13 cellular contexts compared by ENCODE assay signal in the genomic region with DNA sequence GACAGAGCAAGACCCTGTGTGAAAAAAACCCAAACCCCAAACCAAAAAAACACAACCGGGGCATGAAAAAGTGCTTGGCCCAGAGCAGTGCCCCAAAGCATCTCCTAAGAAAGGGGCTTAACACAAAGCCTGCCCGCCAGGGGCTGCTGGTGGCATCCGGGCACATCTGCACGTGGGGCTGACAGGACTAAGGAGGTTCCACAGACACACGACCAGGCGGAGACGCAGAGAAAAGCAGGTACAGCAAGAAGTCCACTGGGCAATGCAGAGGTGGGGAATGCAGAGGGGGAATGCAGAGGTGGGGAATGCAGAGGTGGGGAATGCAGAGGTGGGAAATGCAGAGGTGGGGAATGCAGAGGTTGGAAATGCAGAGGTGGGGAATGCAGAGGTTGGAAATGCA.
A peak's percentile ranks its signal among the peaks of the same experiment; 100 is the strongest.
DNase-seq lines count a peak whose midpoint lies in the region; FAIRE-seq and TF ChIP-seq lines count a peak whose summit lies in the region.
"Had no signal": no experiment of that assay in that cellular context is flagged by ENCODE, and none has a peak within 500 bp of the region (broad histone marks: within the 10 kb centered on the region; RNA-seq: fewer than 3 reads in every experiment).

No MANE protein-coding gene starts in this region.

- H3K27me3 Mint-ChIP-seq in CD14-positive monocyte (ENCODE audit: low read depth in 3 of 3), result no peaks in the 10 kb centered on the region

- H3K4me3 ChIP-seq in OCI-LY7 (ENCODE audit: low read depth, low read length, poor library complexity, severe bottlenecking), result no peak overlapping the region
- no peak overlapping the region for H3K4me3 ChIP-seq in endothelial cell of umbilical vein (replicated peaks in 1 of 3; ENCODE audit: insufficient read depth in 1 of 3, low read depth in 1 of 3, low read length in 3 of 3)
- H3K4me3 ChIP-seq in neutrophil (ENCODE audit: low read depth in 1 of 2, low read length in 1 of 2), result peak overlapping the region; percentile 42 to 47
- no peak overlapping the region for H3K4me3 ChIP-seq in mammary epithelial cell (replicated peaks in 1 of 3; ENCODE audit: insufficient read depth in 1 of 3, low read depth in 2 of 3, low read length in 3 of 3)

- TF ChIP-seq CTCF in CD14-positive monocyte (IDR thresholded peaks at IDR 0.05) (no peak), OCI-LY7 (conservative IDR thresholded peaks at IDR 0.05; ENCODE audit: low read length) (no peak), endothelial cell of umbilical vein (IDR thresholded peaks at IDR 0.05; ENCODE audit: extremely low read depth in 1 of 2, insufficient read depth in 1 of 2, low read depth in 1 of 2, low read length in 2 of 2) (no peak), neutrophil (IDR thresholded peaks at IDR 0.05) (no peak), mammary epithelial cell (conservative IDR thresholded peaks at IDR 0.05 in 1 of 2, IDR thresholded peaks at IDR 0.05 in 1 of 2; ENCODE audit: extremely low read depth in 1 of 2, insufficient read depth in 1 of 2, low read depth in 1 of 2, low read length in 2 of 2) (no peak)

- dilution Hi-C loops in endothelial cell of umbilical vein (cut with MboI; ENCODE audit: extremely low pct_ligation_motif_present, low sequenced_read_pairs), result no loop called here
- dilution Hi-C loops in mammary epithelial cell (cut with HindIII; ENCODE audit: low sequenced_read_pairs), result no loop called here

- H2AFZ ChIP-seq in OCI-LY7 (ENCODE audit: low read length) (no peak overlapping the region), endothelial cell of umbilical vein (ENCODE audit: low read depth, low read length) (no peak overlapping the region), mammary epithelial cell (ENCODE audit: low read depth, low read length) (no peak overlapping the region)

- H3K4me3 Mint-ChIP-seq in CD14-positive monocyte, result no peak overlapping the region

- DNase-seq in CD14-positive monocyte (ENCODE audit: low spot score) (no peak), OCI-LY7 (ENCODE audit: low spot score) (no peak), endothelial cell of umbilical vein (ENCODE audit: low read depth, low spot score) (no peak), NCI-H69 (lab: John Stamatoyannopoulos, UW) (no peak), mammary epithelial cell (no peak), NCI-H345 treated with DMSO at 0.1 percent for 48 hours (lab: John Stamatoyannopoulos, UW; ENCODE audit: unreplicated experiment) (no peak), G401 (ENCODE audit: low spot score) (no peak)
- DNase-seq: DND-41; NCI-H345; stimulated activated CD4-positive, alpha-beta T cell treated with anti-CD3 and anti-CD28 coated beads, Interleukin-1b, Interleukin-23, amount 100 ng/mL, for 48 hours; T-helper 9 cell had no signal

- no peaks in the 10 kb centered on the region for H3K9me3 Mint-ChIP-seq in CD14-positive monocyte

- H3K36me3 ChIP-seq in OCI-LY7 (ENCODE audit: insufficient read depth, low read length) (peaks cover 13% of the 10 kb centered on the region), endothelial cell of umbilical vein (ENCODE audit: control insufficient read depth in 2 of 2, extremely low read depth in 1 of 2, insufficient read depth in 2 of 2, low read length in 2 of 2) (no peaks in the 10 kb centered on the region), neutrophil (peaks cover 4% of the 10 kb centered on the region), mammary epithelial cell (ENCODE audit: insufficient read depth, low read length) (peaks cover 2% of the 10 kb centered on the region)

- H3K27ac Mint-ChIP-seq in CD14-positive monocyte, result peak overlapping the region in 5 of 7 donors; percentile 67 to 90 (median 85)

- peaks cover 37% of the 10 kb centered on the region for H3K4me1 ChIP-seq in OCI-LY7 (ENCODE audit: insufficient read depth, low read length, poor library complexity, severe bottlenecking)
- H3K4me1 ChIP-seq in endothelial cell of umbilical vein (ENCODE audit: control insufficient read depth, extremely low read depth, insufficient read depth, low read length), result peaks cover 67% of the 10 kb centered on the region
- peaks cover 60 to 63% of the 10 kb centered on the region in 2 experiments for H3K4me1 ChIP-seq in neutrophil (ENCODE audit: control insufficient read depth in 1 of 2, insufficient read depth in 1 of 2, low read depth in 1 of 2, low read length in 1 of 2)
- H3K4me1 ChIP-seq in mammary epithelial cell (ENCODE audit: insufficient read depth, low read length), result peaks cover 66% of the 10 kb centered on the region

- peak overlapping the region; percentile 61 for H3K4me2 ChIP-seq in OCI-LY7 (ENCODE audit: low read length)
- H3K4me2 ChIP-seq in endothelial cell of umbilical vein (ENCODE audit: insufficient read depth, low read length), result no peak overlapping the region
- no peak overlapping the region for H3K4me2 ChIP-seq in mammary epithelial cell (ENCODE audit: insufficient read depth, low read depth, low read length)

- no peaks in the 10 kb centered on the region for H3K9me1 ChIP-seq in endothelial cell of umbilical vein (replicated peaks; ENCODE audit: control insufficient read depth, extremely low read depth, insufficient read depth, low read length)

- intact Hi-C loops in CD14-positive monocyte (cut with micrococcal nuclease), result no loop called here
- intact Hi-C loops in OCI-LY7 (cut with micrococcal nuclease; ENCODE audit: unreplicated experiment), result no loop called here
- intact Hi-C loops in endothelial cell of umbilical vein (cut with micrococcal nuclease), result no loop called here
- intact Hi-C loops in mammary epithelial cell (cut with micrococcal nuclease), result no loop called here

- peak; percentile 38 for FAIRE-seq in endothelial cell of umbilical vein (lab: Jason Lieb, UNC)
- FAIRE-seq: urothelium cell line had no signal

- peaks cover 66% of the 10 kb centered on the region for H3K4me1 Mint-ChIP-seq in CD14-positive monocyte

- POLR2A ChIA-PET in OCI-LY7 (lab: Charles Lee) (no interaction called here), endothelial cell of umbilical vein (lab: Charles Lee) (no interaction called here)

- H3K9me3 ChIP-seq in OCI-LY7 (ENCODE audit: low read length), result no peaks in the 10 kb centered on the region
- H3K9me3 ChIP-seq in endothelial cell of umbilical vein (replicated peaks; ENCODE audit: control insufficient read depth, insufficient read depth, low read length), result no peaks in the 10 kb centered on the region
- H3K9me3 ChIP-seq in neutrophil, result no peaks in the 10 kb centered on the region
- H3K9me3 ChIP-seq in mammary epithelial cell (replicated peaks; ENCODE audit: insufficient read depth, low read length), result no peaks in the 10 kb centered on the region

- CTCF ChIA-PET in OCI-LY7 (lab: Charles Lee; ENCODE audit: unreplicated experiment) (no interaction called here), endothelial cell of umbilical vein (lab: Charles Lee) (interaction anchor here (0.6 to 2.0 kb wide), 4 partner anchors 8 to 182 kb away, joined by 3 to 8 read pairs (median 6); no protein-coding TSS in a partner anchor), mammary epithelial cell (lab: Charles Lee; ENCODE audit: low non-redundant PET) (no interaction called here)

- H3K9ac ChIP-seq in endothelial cell of umbilical vein (replicated peaks; ENCODE audit: extremely low read depth, insufficient read depth, low read length) (no peak overlapping the region), mammary epithelial cell (ENCODE audit: insufficient read depth, low read length) (no peak overlapping the region)

- peaks cover 25% of the 10 kb centered on the region for H4K20me1 ChIP-seq in OCI-LY7 (ENCODE audit: insufficient read depth, low read length)
- H4K20me1 ChIP-seq in endothelial cell of umbilical vein (replicated peaks; ENCODE audit: control insufficient read depth, extremely low read depth, insufficient read depth, low read length), result no peaks in the 10 kb centered on the region
- H4K20me1 ChIP-seq in mammary epithelial cell (ENCODE audit: insufficient read depth, low read length), result no peaks in the 10 kb centered on the region

- no peaks in the 10 kb centered on the region for H3K9me2 ChIP-seq in OCI-LY7 (ENCODE audit: insufficient read depth, low read length)

- 80% methylated on average over 3 of the region's 7 CpGs for WGBS in mammary epithelial cell (ENCODE audit: low coverage, missing lambda C conversion rate)

- H3K36me3 Mint-ChIP-seq in CD14-positive monocyte, result peaks cover 15 to 30% of the 10 kb centered on the region in 2 donors

- TF ChIP-seq POLR2A in endothelial cell of umbilical vein (IDR thresholded peaks at IDR 0.05; ENCODE audit: low read depth, low read length), result no peak

- BruUV-seq in OCI-LY7 (replicated peaks; lab: Mats Ljungman, UMichigan), result no TSS peak
- no TSS peak for BruUV-seq in endothelial cell of umbilical vein (replicated peaks; lab: Mats Ljungman, UMichigan)
- no TSS peak for BruUV-seq in mammary epithelial cell (replicated peaks; lab: Mats Ljungman, UMichigan)

- H3K79me2 ChIP-seq in OCI-LY7 (ENCODE audit: insufficient read depth, low read depth, low read length) (peaks cover 97% of the 10 kb centered on the region), endothelial cell of umbilical vein (ENCODE audit: control insufficient read depth, insufficient read depth, low read length) (peaks cover 89% of the 10 kb centered on the region), mammary epithelial cell (ENCODE audit: insufficient read depth, low read length) (peaks cover 98% of the 10 kb centered on the region)

- H3K27me3 ChIP-seq in endothelial cell of umbilical vein (ENCODE audit: control insufficient read depth in 2 of 2, insufficient read depth in 2 of 2, low read length in 2 of 2) (no peaks in the 10 kb centered on the region), neutrophil (no peaks in the 10 kb centered on the region), mammary epithelial cell (ENCODE audit: insufficient read depth, low read length) (no peaks in the 10 kb centered on the region)

- in situ Hi-C loops in mammary epithelial cell (cut with MboI; ENCODE audit: low sequenced_read_pairs in 2 of 2) (no loop called here), G401 (cut with HindIII; ENCODE audit: low sequenced_read_pairs) (no loop called here)

- no peak overlapping the region for H3K27ac ChIP-seq in OCI-LY7 (ENCODE audit: low read depth, low read length, poor library complexity, severe bottlenecking)
- H3K27ac ChIP-seq in endothelial cell of umbilical vein (ENCODE audit: insufficient read depth, low read depth, low read length), result peak overlapping the region; percentile 73
- peak overlapping the region; percentile 94 for H3K27ac ChIP-seq in neutrophil
- no peak overlapping the region for H3K27ac ChIP-seq in mammary epithelial cell (ENCODE audit: insufficient read depth, low read depth, low read length)

TF ChIP-seq in endothelial cell of umbilical vein, 7 proteins besides CTCF, POLR2A, EP300 and RAD21:
- TF ChIP-seq, protein P1, sequence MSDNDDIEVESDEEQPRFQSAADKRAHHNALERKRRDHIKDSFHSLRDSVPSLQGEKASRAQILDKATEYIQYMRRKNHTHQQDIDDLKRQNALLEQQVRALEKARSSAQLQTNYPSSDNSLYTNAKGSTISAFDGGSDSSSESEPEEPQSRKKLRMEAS (IDR thresholded peaks at IDR 0.05; ENCODE audit: insufficient read depth, insufficient read length), result no peak

Comparison
In these comparisons a context has a peak if more than half of its experiments do, and no peak if none do; other contexts are left out.
1. H3K27ac ChIP-seq: peak in endothelial cell of umbilical vein (single experiment) and neutrophil (single experiment); none in OCI-LY7 (single experiment) and mammary epithelial cell (single experiment).
2. H3K4me3 ChIP-seq: peak in neutrophil (2 of 2); none in OCI-LY7 (single experiment), endothelial cell of umbilical vein (0 of 3) and mammary epithelial cell (0 of 3).